In the genomic region with DNA sequence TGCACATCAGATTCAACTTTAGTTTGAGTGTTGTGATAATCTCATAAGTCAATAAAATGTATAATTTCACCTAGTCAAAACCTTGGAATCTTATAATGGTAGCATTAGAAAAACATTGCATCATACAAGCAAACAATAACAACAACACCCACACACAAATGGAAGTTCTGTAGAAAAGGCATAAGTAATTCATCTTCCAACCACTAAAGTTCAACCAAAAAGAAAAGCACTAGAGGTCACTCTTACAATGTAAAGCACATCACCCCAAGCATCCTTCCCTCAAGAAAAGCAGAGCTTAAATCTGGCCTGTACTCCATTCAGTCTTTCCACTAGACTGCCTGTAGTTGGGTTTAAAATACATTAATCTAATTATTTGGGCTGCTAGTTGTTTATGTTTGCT, we compare ENCODE assay signal across 9 cellular contexts. TPM values are rescaled to one million over a fixed set of nuclear protein-coding genes. Genes with fewer than 3 reads are reported as not detected.
DNase-seq lines count a peak whose midpoint lies in the region; ATAC-seq and TF ChIP-seq lines count a peak whose summit lies in the region.
"Had no signal": no experiment of that assay in that cellular context is flagged by ENCODE, and none has a peak within 500 bp of the region (broad histone marks: within the 10 kb centered on the region; RNA-seq: fewer than 3 reads in every experiment).

No MANE protein-coding gene starts in this region.

- no peak overlapping the region for H3K4me3 ChIP-seq in esophagus squamous epithelium
- no peak overlapping the region for H3K4me3 ChIP-seq in gastrocnemius medialis

- TF ChIP-seq CTCF in osteocyte (IDR thresholded peaks at IDR 0.05): no peak
- no peak for TF ChIP-seq CTCF in esophagus squamous epithelium (IDR thresholded peaks at IDR 0.05)
- TF ChIP-seq CTCF in gastrocnemius medialis (IDR thresholded peaks at IDR 0.05 in 4 of 5, conservative IDR thresholded peaks at IDR 0.05 in 1 of 5): no peak

- no peaks in the 10 kb centered on the region for H3K9me3 Mint-ChIP-seq in osteocyte (ENCODE audit: unreplicated experiment)

- no peak overlapping the region for H3K27ac Mint-ChIP-seq in osteocyte (ENCODE audit: unreplicated experiment)

- no peaks in the 10 kb centered on the region for H3K9me3 ChIP-seq in esophagus squamous epithelium
- no peaks in the 10 kb centered on the region for H3K9me3 ChIP-seq in gastrocnemius medialis

- intact Hi-C loops in left colon (cut with DNase I, micrococcal nuclease) (no loop called here), esophagus squamous epithelium (cut with DNase I) (no loop called here), gastrocnemius medialis (cut with DNase I; ENCODE audit: low total_unique reads) (no loop called here)

- no peaks in the 10 kb centered on the region for H3K4me1 Mint-ChIP-seq in osteocyte (ENCODE audit: unreplicated experiment)

- H3K4me1 ChIP-seq in esophagus squamous epithelium (no peaks in the 10 kb centered on the region), gastrocnemius medialis (no peaks in the 10 kb centered on the region)

- no peaks in the 10 kb centered on the region for H3K36me3 ChIP-seq in esophagus squamous epithelium
- no peaks in the 10 kb centered on the region for H3K36me3 ChIP-seq in gastrocnemius medialis

- DNase-seq in COR-L47 (lab: John Stamatoyannopoulos, UW): peak; percentile 55
- peak; percentile 27 for DNase-seq in NOMO-1 treated with DMSO at 0.1 percent for 48 hours (lab: John Stamatoyannopoulos, UW; ENCODE audit: unreplicated experiment)
- peak; percentile 90 for DNase-seq in globus pallidus (ENCODE audit: low spot score)
- no peak for DNase-seq in left colon
- DNase-seq in osteocyte (ENCODE audit: extremely low spot score, unreplicated experiment): no peak
- DNase-seq in esophagus squamous epithelium (lab: John Stamatoyannopoulos, UW): no peak
- no peak for DNase-seq in gastrocnemius medialis
- DNase-seq: NCI-H187 treated with DMSO at 0.1 percent for 48 hours had no signal

- ATAC-seq in HG02885 (IDR thresholded peaks at IDR 0.05; ENCODE audit: poor library complexity, unreplicated experiment) (peak; percentile 74), left colon (no peak), gastrocnemius medialis (no peak)

- in situ Hi-C loops in gastrocnemius medialis (cut with MboI; ENCODE audit: low sequenced_read_pairs in 4 of 4): no loop called here

- TF ChIP-seq POLR2A in esophagus squamous epithelium (IDR thresholded peaks at IDR 0.05) (no peak), gastrocnemius medialis (IDR thresholded peaks at IDR 0.05) (no peak)

- H3K36me3 Mint-ChIP-seq in osteocyte (ENCODE audit: unreplicated experiment): no peaks in the 10 kb centered on the region

- H3K4me3 Mint-ChIP-seq in osteocyte (ENCODE audit: unreplicated experiment): no peak overlapping the region

- H3K27me3 Mint-ChIP-seq in osteocyte (ENCODE audit: unreplicated experiment): peaks cover 4% of the 10 kb centered on the region

- H3K27me3 ChIP-seq in esophagus squamous epithelium (no peaks in the 10 kb centered on the region), gastrocnemius medialis (no peaks in the 10 kb centered on the region)

- H3K27ac ChIP-seq in esophagus squamous epithelium (no peak overlapping the region), gastrocnemius medialis (no peak overlapping the region)

RNA-seq across cellular contexts. Expression of a gene that starts 1.8 kb away (rescaled TPM):
- total RNA-seq in left colon (not detected), osteocyte (not detected in 2 replicates), esophagus squamous epithelium (not detected), gastrocnemius medialis (under 1 TPM in 1 of 4 donors, not detected in 3; 0.09 TPM)

Comparison
In these comparisons a context has a peak if more than half of its experiments do, and no peak if none do; other contexts are left out.
1. DNase-seq: peak in COR-L47 (single experiment), NOMO-1 treated with DMSO at 0.1 percent for 48 hours (single experiment) and globus pallidus (single experiment); none in left colon (0 of 2), osteocyte (single experiment), esophagus squamous epithelium (single experiment) and gastrocnemius medialis (0 of 2).